In genomic region chr12:12398026-12398859, GRCh38 we compare ENCODE assay signal across 8 cellular contexts. TPM values are rescaled to one million over a fixed set of nuclear protein-coding genes. Genes with fewer than 3 reads are reported as not detected.
DNase-seq lines count a peak whose midpoint lies in the region; ATAC-seq and TF ChIP-seq lines count a peak whose summit lies in the region.

No MANE protein-coding gene starts in this region.

- no peak for TF ChIP-seq POLR2A in erythroblast (IDR thresholded peaks at IDR 0.05; ENCODE audit: low read length)

- POLR2A ChIA-PET in RWPE1 (lab: Yijun Ruan, JAX; ENCODE audit: low non-redundant PET), result no interaction called here

- H4K20me1 ChIP-seq in GM23338 (replicated peaks; ENCODE audit: insufficient read depth), result no peaks in the 10 kb centered on the region

- H3K36me3 ChIP-seq in GM23338 (ENCODE audit: insufficient read depth), result no peaks in the 10 kb centered on the region

- H3K4me3 ChIP-seq in GM23338 (no peak overlapping the region), skin epidermis (no peak overlapping the region)

- no peak overlapping the region for H2AFZ ChIP-seq in GM23338

- no peaks in the 10 kb centered on the region for H3K27me3 ChIP-seq in GM23338 (ENCODE audit: insufficient read depth)

- CTCF ChIA-PET in RWPE1 (lab: Yijun Ruan, JAX), result interaction anchor here (0.7 kb wide), 1 partner anchor 24 kb away, joined by 3 read pairs; no protein-coding TSS in a partner anchor

- H3K9me3 Mint-ChIP-seq in GM23338 (no peaks in the 10 kb centered on the region; the same call in 2 of the 3 replicates), immature natural killer cell (no peaks in the 10 kb centered on the region)

- H3F3A ChIP-seq in GM23338 (replicated peaks; ENCODE audit: low read depth), result no peaks in the 10 kb centered on the region

- no peaks in the 10 kb centered on the region; the same call in 1 of the 2 replicates for H3K79me2 ChIP-seq in GM23338 (replicated peaks; ENCODE audit: insufficient read depth)

- ATAC-seq in GM23338 (peak; percentile 33), GM21529 (IDR thresholded peaks at IDR 0.05; ENCODE audit: unreplicated experiment) (no peak)

- H3K27me3 Mint-ChIP-seq in GM23338 (ENCODE audit: insufficient read depth, low read depth, poor library complexity) (no peaks in the 10 kb centered on the region), immature natural killer cell (ENCODE audit: low read depth in 3 of 3) (peaks cover 0 to 4% (median 0%) of the 10 kb centered on the region in 3 donors)

- TF ChIP-seq CTCF in GM23338 (conservative IDR thresholded peaks at IDR 0.05; ENCODE audit: low read depth in 2 of 2) (peak; percentile 25 to 54; a peak in 3 of 4 replicates), RWPE1 (conservative IDR thresholded peaks at IDR 0.05; ENCODE audit: low read depth) (no peak)

- peaks cover 24% of the 10 kb centered on the region for H3K4me1 ChIP-seq in GM23338 (ENCODE audit: insufficient read depth)

- peak overlapping the region; percentile 44 for H3K4me2 ChIP-seq in GM23338

- no peak overlapping the region for H3K4me3 Mint-ChIP-seq in GM23338
- no peak overlapping the region for H3K4me3 Mint-ChIP-seq in immature natural killer cell

- no peaks in the 10 kb centered on the region for H3K9me2 ChIP-seq in GM23338 (ENCODE audit: insufficient read depth)

- DNase-seq in GM23338 (ENCODE audit: low spot score) (no peak), RWPE1 (ENCODE audit: low spot score) (peak; percentile 88), foreskin melanocyte (peak; percentile 77), NCI-H1105 treated with DMSO at 0.1 percent for 48 hours (lab: John Stamatoyannopoulos, UW) (no peak), immature natural killer cell (no peak), erythroblast (lab: John Stamatoyannopoulos, UW) (no peak)

- peaks cover 29% of the 10 kb centered on the region for H3K4me1 Mint-ChIP-seq in GM23338
- H3K4me1 Mint-ChIP-seq in immature natural killer cell, result peaks cover 17 to 35% of the 10 kb centered on the region in 2 donors

- H3K36me3 Mint-ChIP-seq in GM23338 (ENCODE audit: low read depth) (peaks cover 15% of the 10 kb centered on the region), immature natural killer cell (peaks cover 8 to 21% (median 16%) of the 10 kb centered on the region in 3 donors)

- H3K27ac Mint-ChIP-seq in GM23338, result peak overlapping the region; percentile 8; the same call in 1 of the 2 replicates
- H3K27ac Mint-ChIP-seq in immature natural killer cell, result peak overlapping the region in 1 of 6 donors; percentile 15

- H3K27ac ChIP-seq in GM23338 (ENCODE audit: low read depth) (0 out of 2 replicates have a peak overlapping the region, but pooled peaks have one; percentile 46), RWPE1 (no peak overlapping the region), skin epidermis (peak overlapping the region in 17 of 21 experiments; percentile 2 to 78 (median 56))

TF ChIP-seq in GM23338, 12 proteins besides CTCF, POLR2A, EP300 and RAD21:
- TF ChIP-seq, protein P1, sequence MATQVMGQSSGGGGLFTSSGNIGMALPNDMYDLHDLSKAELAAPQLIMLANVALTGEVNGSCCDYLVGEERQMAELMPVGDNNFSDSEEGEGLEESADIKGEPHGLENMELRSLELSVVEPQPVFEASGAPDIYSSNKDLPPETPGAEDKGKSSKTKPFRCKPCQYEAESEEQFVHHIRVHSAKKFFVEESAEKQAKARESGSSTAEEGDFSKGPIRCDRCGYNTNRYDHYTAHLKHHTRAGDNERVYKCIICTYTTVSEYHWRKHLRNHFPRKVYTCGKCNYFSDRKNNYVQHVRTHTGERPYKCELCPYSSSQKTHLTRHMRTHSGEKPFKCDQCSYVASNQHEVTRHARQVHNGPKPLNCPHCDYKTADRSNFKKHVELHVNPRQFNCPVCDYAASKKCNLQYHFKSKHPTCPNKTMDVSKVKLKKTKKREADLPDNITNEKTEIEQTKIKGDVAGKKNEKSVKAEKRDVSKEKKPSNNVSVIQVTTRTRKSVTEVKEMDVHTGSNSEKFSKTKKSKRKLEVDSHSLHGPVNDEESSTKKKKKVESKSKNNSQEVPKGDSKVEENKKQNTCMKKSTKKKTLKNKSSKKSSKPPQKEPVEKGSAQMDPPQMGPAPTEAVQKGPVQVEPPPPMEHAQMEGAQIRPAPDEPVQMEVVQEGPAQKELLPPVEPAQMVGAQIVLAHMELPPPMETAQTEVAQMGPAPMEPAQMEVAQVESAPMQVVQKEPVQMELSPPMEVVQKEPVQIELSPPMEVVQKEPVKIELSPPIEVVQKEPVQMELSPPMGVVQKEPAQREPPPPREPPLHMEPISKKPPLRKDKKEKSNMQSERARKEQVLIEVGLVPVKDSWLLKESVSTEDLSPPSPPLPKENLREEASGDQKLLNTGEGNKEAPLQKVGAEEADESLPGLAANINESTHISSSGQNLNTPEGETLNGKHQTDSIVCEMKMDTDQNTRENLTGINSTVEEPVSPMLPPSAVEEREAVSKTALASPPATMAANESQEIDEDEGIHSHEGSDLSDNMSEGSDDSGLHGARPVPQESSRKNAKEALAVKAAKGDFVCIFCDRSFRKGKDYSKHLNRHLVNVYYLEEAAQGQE (IDR thresholded peaks at IDR 0.05; ENCODE audit: unreplicated experiment), result no peak
- TF ChIP-seq JUNB (IDR thresholded peaks at IDR 0.05; ENCODE audit: unreplicated experiment) (no peak), ZNF462 (CRISPR knock-in tag; IDR thresholded peaks at IDR 0.05) (no peak), STAT1 (IDR thresholded peaks at IDR 0.05; ENCODE audit: unreplicated experiment) (no peak)

RNA-seq across cellular contexts. Expression of gene BORCS5, which starts 41.4 kb away (rescaled TPM):
- 12.6 and 13.7 TPM in 2 replicates for total RNA-seq in GM23338 (2014; rRNA removed; shearing (Covaris generic))
- polyA plus RNA-seq in GM23338 (2016; fragmentation: Nextera tagmentation; extraction: Ambion mirVana) (11.3 and 14.5 TPM in 2 replicates), immature natural killer cell (10 to 100 TPM; 16.7 to 34.5 (median 25.6) TPM)

RNA-seq across cellular contexts. Expression of gene MANSC1, which starts 48.2 kb away (rescaled TPM):
- 4.0 and 5.1 TPM in 2 replicates for total RNA-seq in GM23338 (2014; rRNA removed; shearing (Covaris generic))
- polyA plus RNA-seq in GM23338 (2016; fragmentation: Nextera tagmentation; extraction: Ambion mirVana) (4.4 and 5.8 TPM in 2 replicates), immature natural killer cell (under 1 TPM in 2 of 3 donors, not detected in 1; 0.09 to 0.77 TPM)

Comparison
In these comparisons a context has a peak if more than half of its experiments do, and no peak if none do; other contexts are left out.
1. DNase-seq: peak in RWPE1 (single experiment) and foreskin melanocyte (single experiment); none in GM23338 (single experiment), NCI-H1105 treated with DMSO at 0.1 percent for 48 hours (single experiment), immature natural killer cell (0 of 3) and erythroblast (0 of 2).